9 cellular contexts compared by ENCODE assay signal in genomic region chr1:108745980-108746381, GRCh38. TPM values are rescaled to one million over a fixed set of nuclear protein-coding genes. Genes with fewer than 3 reads are reported as not detected.
A peak's percentile ranks its signal among the peaks of the same experiment; 100 is the strongest.
DNase-seq lines count a peak whose midpoint lies in the region; ATAC-seq and TF ChIP-seq lines count a peak whose summit lies in the region.
"Had no signal": no experiment of that assay in that cellular context is flagged by ENCODE, and none has a peak within 500 bp of the region (broad histone marks: within the 10 kb centered on the region; RNA-seq: fewer than 3 reads in every experiment).

No MANE protein-coding gene starts in this region.

- no peaks in the 10 kb centered on the region for H3K27me3 Mint-ChIP-seq in stimulated activated naive CD8-positive, alpha-beta T cell treated with anti-CD3 and anti-CD28 coated beads, Interleukin-15, Interleukin-2, amounts not matched to agents 100 ng/mL and 50 ng/mL, for 24 hours
- no peaks in the 10 kb centered on the region for H3K27me3 Mint-ChIP-seq in chondrocyte (ENCODE audit: low read depth)
- H3K27me3 Mint-ChIP-seq in natural killer cell (ENCODE audit: low read depth in 2 of 2) = peaks cover 3 to 8% of the 10 kb centered on the region in 2 donors

- TF ChIP-seq CTCF in chondrocyte (IDR thresholded peaks at IDR 0.05) (no peak), natural killer cell (IDR thresholded peaks at IDR 0.05) (no peak)

- peak overlapping the region; percentile 99 for H3K4me3 Mint-ChIP-seq in stimulated activated naive CD8-positive, alpha-beta T cell treated with anti-CD3 and anti-CD28 coated beads, Interleukin-15, Interleukin-2, amounts not matched to agents 100 ng/mL and 50 ng/mL, for 24 hours
- H3K4me3 Mint-ChIP-seq in chondrocyte (ENCODE audit: unreplicated experiment) = peak overlapping the region; percentile 93
- H3K4me3 Mint-ChIP-seq in natural killer cell = peak overlapping the region; percentile 100

- intact Hi-C loops in natural killer cell (cut with micrococcal nuclease) = loop anchor here (1.0 to 5.0 kb wide), 2 partner anchors 99 to 346 kb away; partner anchors contain the start of gene TMEM167B

- DNase-seq in stimulated activated naive CD8-positive, alpha-beta T cell treated with anti-CD3 and anti-CD28 coated beads, Interleukin-15, Interleukin-2, amounts not matched to agents 100 U/mL and 50 U/mL, for 24 hours = no peak
- DNase-seq in chondrocyte (ENCODE audit: low spot score) (no peak), natural killer cell (no peak), NCI-H2227 (lab: John Stamatoyannopoulos, UW; ENCODE audit: unreplicated experiment) (no peak), mesenteric fat pad (ENCODE audit: low spot score) (no peak)

- no peaks in the 10 kb centered on the region for H3K9me3 Mint-ChIP-seq in stimulated activated naive CD8-positive, alpha-beta T cell treated with anti-CD3 and anti-CD28 coated beads, Interleukin-15, Interleukin-2, amounts not matched to agents 100 ng/mL and 50 ng/mL, for 24 hours
- H3K9me3 Mint-ChIP-seq in chondrocyte (ENCODE audit: low read depth) (no peaks in the 10 kb centered on the region), natural killer cell (no peaks in the 10 kb centered on the region)

- H3K36me3 Mint-ChIP-seq in stimulated activated naive CD8-positive, alpha-beta T cell treated with anti-CD3 and anti-CD28 coated beads, Interleukin-15, Interleukin-2, amounts not matched to agents 100 ng/mL and 50 ng/mL, for 24 hours (ENCODE audit: low read depth) = peaks cover 17% of the 10 kb centered on the region
- peaks cover 2% of the 10 kb centered on the region for H3K36me3 Mint-ChIP-seq in chondrocyte (ENCODE audit: low read depth)
- peaks cover 7% of the 10 kb centered on the region for H3K36me3 Mint-ChIP-seq in natural killer cell

- peak overlapping the region; percentile 96 for H3K27ac Mint-ChIP-seq in stimulated activated naive CD8-positive, alpha-beta T cell treated with anti-CD3 and anti-CD28 coated beads, Interleukin-15, Interleukin-2, amounts not matched to agents 100 ng/mL and 50 ng/mL, for 24 hours
- H3K27ac Mint-ChIP-seq in chondrocyte (ENCODE audit: unreplicated experiment) (peak overlapping the region; percentile 100), natural killer cell (peak overlapping the region; percentile 97 to 100)

- H3K4me1 Mint-ChIP-seq in stimulated activated naive CD8-positive, alpha-beta T cell treated with anti-CD3 and anti-CD28 coated beads, Interleukin-15, Interleukin-2, amounts not matched to agents 100 ng/mL and 50 ng/mL, for 24 hours (ENCODE audit: low read depth) = peaks cover 33% of the 10 kb centered on the region
- H3K4me1 Mint-ChIP-seq in chondrocyte (ENCODE audit: low read depth) (peaks cover 24% of the 10 kb centered on the region), natural killer cell (peaks cover 34 to 35% of the 10 kb centered on the region in 2 donors)

- no peak for ATAC-seq in stimulated activated naive CD8-positive, alpha-beta T cell treated with anti-CD3 and anti-CD28 coated beads, Interleukin-15, Interleukin-2, amounts not matched to agents 100 U/mL and 50 U/mL, for 24 hours
- ATAC-seq in natural killer cell (no peak), GM18520 (IDR thresholded peaks at IDR 0.05; ENCODE audit: unreplicated experiment) (no peak), HG03045 (IDR thresholded peaks at IDR 0.05; ENCODE audit: unreplicated experiment) (no peak)

RNA-seq across cellular contexts. Expression of gene STXBP3, which starts 0.5 kb away (rescaled TPM):
- total RNA-seq in chondrocyte (38.3 to 61.1 TPM (median 41.6 TPM) in 3 replicates), natural killer cell (10 to 100 TPM; 63.1 to 71.4 (median 69.2) TPM), mesenteric fat pad (42.4 TPM)

RNA-seq across cellular contexts. Expression of gene FNDC7, which starts 33.3 kb away (rescaled TPM):
- total RNA-seq in chondrocyte (not detected in 3 replicates), natural killer cell (under 1 TPM in 2 of 3 donors, not detected in 1; 0.14 to 0.43 TPM), mesenteric fat pad (not detected)
- total RNA-seq: M059J had no signal

RNA-seq across cellular contexts. Expression of gene PRPF38B, which starts 53.9 kb away (rescaled TPM):
- total RNA-seq in chondrocyte (25.3 to 31.0 TPM (median 25.4 TPM) in 3 replicates), natural killer cell (100 to 1,000 TPM; 115 to 158 (median 156) TPM), mesenteric fat pad (32.0 TPM)
